8 cellular contexts compared by ENCODE assay signal in the genomic region with DNA sequence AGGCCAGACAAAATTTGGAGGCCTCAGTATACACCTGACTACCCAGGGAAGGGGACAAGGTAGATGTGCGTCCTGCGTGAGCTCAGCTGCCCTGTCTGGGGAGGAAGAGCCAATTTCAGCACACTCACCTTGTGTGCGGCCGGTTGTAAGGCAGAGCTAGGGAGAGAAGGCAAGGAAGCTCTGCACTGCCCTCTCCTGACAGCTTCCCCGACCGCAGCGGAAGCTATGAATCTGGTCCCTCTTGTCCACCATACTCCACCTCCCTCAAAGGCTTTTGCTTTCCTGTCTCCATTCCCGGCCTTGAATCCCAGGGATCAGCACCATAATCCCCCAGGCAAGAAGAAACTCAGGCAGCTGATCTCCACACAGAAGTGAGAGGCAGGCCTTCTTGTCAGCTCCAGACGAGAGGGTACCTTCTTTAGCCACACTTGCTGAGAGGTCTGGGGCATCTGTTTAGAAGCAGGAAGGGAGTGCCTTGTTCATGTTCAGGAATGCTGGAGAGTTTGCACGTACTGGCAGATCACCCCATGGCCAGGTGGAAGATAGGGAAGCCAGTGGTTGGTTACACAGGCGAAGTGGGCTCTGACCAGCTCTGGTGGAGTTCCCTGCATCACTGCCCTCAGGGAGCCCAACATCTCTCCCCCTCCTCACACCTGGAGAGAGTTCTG.
DNase-seq lines count a peak whose midpoint lies in the region; ATAC-seq, FAIRE-seq and TF ChIP-seq lines count a peak whose summit lies in the region.

No MANE protein-coding gene starts in this region.

- no peaks in the 10 kb centered on the region for H3K9me3 ChIP-seq in DOHH2 (ENCODE audit: control insufficient read depth, insufficient read depth, low read length)
- H3K9me3 ChIP-seq in astrocyte (ENCODE audit: insufficient read depth, low read depth, low read length): no peaks in the 10 kb centered on the region
- no peaks in the 10 kb centered on the region for H3K9me3 ChIP-seq in hepatocyte (ENCODE audit: low read depth)
- no peaks in the 10 kb centered on the region for H3K9me3 ChIP-seq in gastrocnemius medialis

- ATAC-seq in GM21367 (IDR thresholded peaks at IDR 0.05; ENCODE audit: unreplicated experiment) (peak; percentile 80), gastrocnemius medialis (peak; percentile 60 to 64), HG03521 (IDR thresholded peaks at IDR 0.05; ENCODE audit: unreplicated experiment) (no peak)

- H3K9me2 ChIP-seq in DOHH2 (replicated peaks; ENCODE audit: control insufficient read depth, low read length): no peaks in the 10 kb centered on the region
- no peaks in the 10 kb centered on the region for H3K9me2 ChIP-seq in hepatocyte (replicated peaks; ENCODE audit: insufficient read depth)

- DNase-seq in MV-4-11 (lab: John Stamatoyannopoulos, UW) (peak; percentile 31), astrocyte (ENCODE audit: low read depth) (peak; percentile 47), hepatocyte (ENCODE audit: low spot score) (peak; percentile 83), gastrocnemius medialis (peak in 1 of 2 donors; percentile 52), NK-92 (lab: John Stamatoyannopoulos, UW; ENCODE audit: unreplicated experiment) (no peak)

- H2AFZ ChIP-seq in astrocyte (ENCODE audit: low read depth, low read length): peak overlapping the region; percentile 29
- peak overlapping the region; percentile 56 for H2AFZ ChIP-seq in hepatocyte

- no peaks in the 10 kb centered on the region for H3K9me3 Mint-ChIP-seq in astrocyte (ENCODE audit: unreplicated experiment)

- WGBS in hepatocyte (ENCODE audit: low lambda C conversion rate, missing lambda C conversion rate): 20% methylated on average over 11 of the region's 11 CpGs

- H3K4me2 ChIP-seq in DOHH2 (ENCODE audit: low read length): no peak overlapping the region
- no peak overlapping the region for H3K4me2 ChIP-seq in astrocyte (ENCODE audit: low read length)
- no peak overlapping the region for H3K4me2 ChIP-seq in hepatocyte

- peaks cover 11% of the 10 kb centered on the region for H3K4me1 Mint-ChIP-seq in astrocyte (ENCODE audit: low read depth, unreplicated experiment)

- H3K27ac ChIP-seq in DOHH2 (ENCODE audit: low read depth, low read length): no peak overlapping the region
- no peak overlapping the region for H3K27ac ChIP-seq in astrocyte (ENCODE audit: low read depth, low read length)
- no peak overlapping the region for H3K27ac ChIP-seq in hepatocyte
- H3K27ac ChIP-seq in gastrocnemius medialis: no peak overlapping the region

- no peak for TF ChIP-seq POLR2A in gastrocnemius medialis (IDR thresholded peaks at IDR 0.05)

- no peaks in the 10 kb centered on the region for H3K27me3 Mint-ChIP-seq in astrocyte (ENCODE audit: low read depth, unreplicated experiment)

- no peak overlapping the region for H3K4me3 Mint-ChIP-seq in astrocyte (ENCODE audit: unreplicated experiment)

- H3K27me3 ChIP-seq in DOHH2 (ENCODE audit: control insufficient read depth, low read length) (peaks cover 12% of the 10 kb centered on the region), astrocyte (ENCODE audit: insufficient read depth, low read length) (no peaks in the 10 kb centered on the region), hepatocyte (no peaks in the 10 kb centered on the region), gastrocnemius medialis (no peaks in the 10 kb centered on the region)

- no peaks in the 10 kb centered on the region for H4K20me1 ChIP-seq in DOHH2 (ENCODE audit: control insufficient read depth, insufficient read depth, low read depth, low read length)
- no peaks in the 10 kb centered on the region for H4K20me1 ChIP-seq in astrocyte (ENCODE audit: insufficient read depth, low read length)
- H4K20me1 ChIP-seq in hepatocyte (ENCODE audit: insufficient read depth, poor library complexity, severe bottlenecking): no peaks in the 10 kb centered on the region

- H3K4me3 ChIP-seq in DOHH2 (ENCODE audit: low read length) (no peak overlapping the region), astrocyte (ENCODE audit: insufficient read depth, low read depth, low read length) (no peak overlapping the region), hepatocyte (no peak overlapping the region), gastrocnemius medialis (no peak overlapping the region)

- peaks cover 18% of the 10 kb centered on the region for H3K36me3 Mint-ChIP-seq in astrocyte (ENCODE audit: low read depth, unreplicated experiment)

- FAIRE-seq in astrocyte (lab: Jason Lieb, UNC): no peak

- no peak overlapping the region for H3K9ac ChIP-seq in astrocyte (ENCODE audit: low read length)

- no peaks in the 10 kb centered on the region for H3K36me3 ChIP-seq in DOHH2 (ENCODE audit: control insufficient read depth, low read length)
- no peaks in the 10 kb centered on the region for H3K36me3 ChIP-seq in astrocyte (ENCODE audit: insufficient read depth, low read length)
- H3K36me3 ChIP-seq in hepatocyte (replicated peaks; ENCODE audit: insufficient read depth, low read depth): no peaks in the 10 kb centered on the region
- H3K36me3 ChIP-seq in gastrocnemius medialis: no peaks in the 10 kb centered on the region

- in situ Hi-C loops in gastrocnemius medialis (cut with MboI; ENCODE audit: low sequenced_read_pairs in 4 of 4): no loop called here

- intact Hi-C loops in gastrocnemius medialis (cut with DNase I; ENCODE audit: low total_unique reads): loop anchor here (2.0 kb wide), 1 partner anchor 471 kb away; no protein-coding TSS in a partner anchor

- no peaks in the 10 kb centered on the region for H3F3A ChIP-seq in DOHH2 (ENCODE audit: control insufficient read depth, insufficient read depth)

- H3K27ac Mint-ChIP-seq in astrocyte (ENCODE audit: unreplicated experiment): no peak overlapping the region

- H3K79me2 ChIP-seq in DOHH2 (ENCODE audit: control insufficient read depth, low read length) (no peaks in the 10 kb centered on the region), astrocyte (ENCODE audit: insufficient read depth, low read length) (no peaks in the 10 kb centered on the region), hepatocyte (no peaks in the 10 kb centered on the region)

- TF ChIP-seq CTCF in DOHH2 (IDR thresholded peaks at IDR 0.05; ENCODE audit: low read depth, low read length, poor library complexity, severe bottlenecking): peak; percentile 61
- peak; percentile 49 for TF ChIP-seq CTCF in astrocyte (IDR thresholded peaks at IDR 0.05; ENCODE audit: insufficient read depth, low read depth, low read length)
- peak; percentile 65 for TF ChIP-seq CTCF in hepatocyte (IDR thresholded peaks at IDR 0.05; ENCODE audit: poor library complexity)
- TF ChIP-seq CTCF in gastrocnemius medialis (IDR thresholded peaks at IDR 0.05 in 4 of 5, conservative IDR thresholded peaks at IDR 0.05 in 1 of 5): peak in 4 of 5 experiments; percentile 28 to 56 (median 42)

- H3K4me1 ChIP-seq in DOHH2 (ENCODE audit: control insufficient read depth, low read length) (no peaks in the 10 kb centered on the region), astrocyte (ENCODE audit: insufficient read depth, low read length) (peaks cover 6% of the 10 kb centered on the region), hepatocyte (ENCODE audit: insufficient read depth) (peaks cover 3% of the 10 kb centered on the region), gastrocnemius medialis (peaks cover 28 to 30% of the 10 kb centered on the region in 2 donors)
